In the genomic region with DNA sequence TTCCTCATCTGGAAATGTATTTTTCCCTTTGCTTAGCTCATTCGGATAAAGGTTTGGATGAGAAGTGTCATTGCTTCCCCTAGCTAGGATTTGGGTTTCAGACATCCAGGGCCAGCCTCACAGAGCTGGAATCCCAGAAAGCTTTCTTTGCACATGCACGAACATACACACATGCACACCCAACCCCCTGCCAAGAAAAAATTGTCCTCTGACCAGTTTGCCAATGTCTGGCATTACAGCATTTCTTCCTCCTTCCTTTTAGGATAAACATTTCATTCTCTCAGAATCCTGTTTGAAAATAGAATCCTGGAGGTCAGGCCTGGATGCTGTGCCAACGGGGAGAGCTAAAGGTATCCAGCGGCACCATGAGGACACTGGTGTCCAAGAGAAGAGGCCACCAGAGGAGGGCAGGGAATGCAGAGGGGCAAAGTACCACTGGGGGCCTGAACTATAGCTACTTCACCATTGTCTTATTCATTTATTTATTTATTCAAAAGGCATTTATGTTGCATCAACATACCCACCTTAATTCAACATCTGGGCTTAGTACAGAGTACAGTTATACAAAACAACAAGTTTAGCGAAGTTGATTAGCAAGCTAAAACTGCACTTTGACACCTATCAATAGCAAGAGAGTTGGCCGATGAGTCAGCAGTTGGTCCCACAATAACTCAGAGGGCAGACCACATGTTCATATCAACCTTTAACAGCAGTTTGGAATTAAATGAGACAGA, we compare ENCODE assay signal across 1 cellular context.
TF ChIP-seq lines count a peak whose summit lies in the region.

No MANE protein-coding gene starts in this region.

TF ChIP-seq in HepG2, 621 proteins besides CTCF, POLR2A, EP300 and RAD21 (continued from another document and continues in another):
- TF ChIP-seq TBX3 (IDR thresholded peaks at IDR 0.05; ENCODE audit: borderline replicate concordance) (peak; percentile 65; the same call in 1 of the 2 replicates), SATB2 (CRISPR knock-in tag; IDR thresholded peaks at IDR 0.05) (no peak), NR3C1 (CRISPR knock-in tag; IDR thresholded peaks at IDR 0.05) (no peak), SNAPC2 (CRISPR knock-in tag; IDR thresholded peaks at IDR 0.05) (no peak), FOSL1 (CRISPR knock-in tag; IDR thresholded peaks at IDR 0.05; ENCODE audit: borderline replicate concordance) (0 out of 2 replicates have a peak, but pooled peaks have one; percentile 37), ZNF850 (CRISPR knock-in tag; conservative IDR thresholded peaks at IDR 0.05) (no peak), STAT5B (CRISPR knock-in tag; IDR thresholded peaks at IDR 0.05) (no peak), TEAD3 (CRISPR knock-in tag; optimal IDR thresholded peaks at IDR 0.05; ENCODE audit: borderline replicate concordance) (peak; percentile 51), FOXA3 (CRISPR knock-in tag; IDR thresholded peaks at IDR 0.05) (0 out of 2 replicates have a peak, but pooled peaks have one; percentile 25), FOSL2 (CRISPR knock-in tag; IDR thresholded peaks at IDR 0.05) (peak; percentile 90), NFIC (IDR thresholded peaks at IDR 0.05; ENCODE audit: low read length) (0 out of 2 replicates have a peak, but pooled peaks have one; percentile 13), MBNL3 (CRISPR knock-in tag; conservative IDR thresholded peaks at IDR 0.05) (no peak), ELF3 (CRISPR knock-in tag; IDR thresholded peaks at IDR 0.05) (peak; percentile 43; the same call in 1 of the 2 replicates), ZNF782 (CRISPR knock-in tag; IDR thresholded peaks at IDR 0.05; ENCODE audit: borderline replicate concordance) (no peak), ZMYM3 (CRISPR knock-in tag; IDR thresholded peaks at IDR 0.05) (peak; percentile 51; the same call in 1 of the 2 replicates), HOXA7 (CRISPR knock-in tag; IDR thresholded peaks at IDR 0.05) (no peak), RFX5 (IDR thresholded peaks at IDR 0.05; ENCODE audit: low read depth, low read length) (peak; percentile 48; the same call in 1 of the 2 replicates), SOX6 (IDR thresholded peaks at IDR 0.05) (no peak), SOX6 (CRISPR knock-in tag; IDR thresholded peaks at IDR 0.05) (peak; percentile 50; the same call in 1 of the 2 replicates), MAFG (CRISPR knock-in tag; IDR thresholded peaks at IDR 0.05) (peak; percentile 60; the same call in 1 of the 2 replicates), SAFB2 (CRISPR knock-in tag; IDR thresholded peaks at IDR 0.05; ENCODE audit: borderline replicate concordance, low read depth) (no peak), CREB1 (IDR thresholded peaks at IDR 0.05) (no peak), CREB1 (CRISPR knock-in tag; IDR thresholded peaks at IDR 0.05) (peak; percentile 29; the same call in 1 of the 2 replicates), ZFYVE20 (CRISPR knock-in tag; IDR thresholded peaks at IDR 0.05; ENCODE audit: borderline replicate concordance, low read depth) (no peak), MLLT10 (CRISPR knock-in tag; IDR thresholded peaks at IDR 0.05) (no peak), SOX5 (CRISPR knock-in tag; IDR thresholded peaks at IDR 0.05; ENCODE audit: borderline replicate concordance) (0 out of 2 replicates have a peak, but pooled peaks have one; percentile 20), JUN (CRISPR knock-in tag; IDR thresholded peaks at IDR 0.05) (peak; percentile 45; the same call in 1 of the 2 replicates), MEIS2 (CRISPR knock-in tag; IDR thresholded peaks at IDR 0.05) (no peak), THAP11 (CRISPR knock-in tag; IDR thresholded peaks at IDR 0.05) (no peak), U2AF1 (optimal IDR thresholded peaks at IDR 0.05; ENCODE audit: low read depth, low read length) (no peak), SMC3 (IDR thresholded peaks at IDR 0.05; ENCODE audit: low read length) (0 out of 2 replicates have a peak, but pooled peaks have one; percentile 16), GATAD1 (CRISPR knock-in tag; IDR thresholded peaks at IDR 0.05) (peak; percentile 35; the same call in 1 of the 2 replicates), CEBPG (CRISPR knock-in tag; IDR thresholded peaks at IDR 0.05) (0 out of 2 replicates have a peak, but pooled peaks have one; percentile 22), ZKSCAN8 (CRISPR knock-in tag; IDR thresholded peaks at IDR 0.05; ENCODE audit: borderline replicate concordance) (no peak), SP5 (CRISPR knock-in tag; IDR thresholded peaks at IDR 0.05; ENCODE audit: borderline replicate concordance, low read depth) (no peak), ZNF614 (CRISPR knock-in tag; IDR thresholded peaks at IDR 0.05; ENCODE audit: borderline replicate concordance) (0 out of 2 replicates have a peak, but pooled peaks have one; percentile 23), NFKBIZ (CRISPR knock-in tag; IDR thresholded peaks at IDR 0.05) (0 out of 2 replicates have a peak, but pooled peaks have one; percentile 19), HDAC1 (CRISPR knock-in tag; IDR thresholded peaks at IDR 0.05) (peak; percentile 44; the same call in 1 of the 2 replicates)
- TF ChIP-seq, protein P1, sequence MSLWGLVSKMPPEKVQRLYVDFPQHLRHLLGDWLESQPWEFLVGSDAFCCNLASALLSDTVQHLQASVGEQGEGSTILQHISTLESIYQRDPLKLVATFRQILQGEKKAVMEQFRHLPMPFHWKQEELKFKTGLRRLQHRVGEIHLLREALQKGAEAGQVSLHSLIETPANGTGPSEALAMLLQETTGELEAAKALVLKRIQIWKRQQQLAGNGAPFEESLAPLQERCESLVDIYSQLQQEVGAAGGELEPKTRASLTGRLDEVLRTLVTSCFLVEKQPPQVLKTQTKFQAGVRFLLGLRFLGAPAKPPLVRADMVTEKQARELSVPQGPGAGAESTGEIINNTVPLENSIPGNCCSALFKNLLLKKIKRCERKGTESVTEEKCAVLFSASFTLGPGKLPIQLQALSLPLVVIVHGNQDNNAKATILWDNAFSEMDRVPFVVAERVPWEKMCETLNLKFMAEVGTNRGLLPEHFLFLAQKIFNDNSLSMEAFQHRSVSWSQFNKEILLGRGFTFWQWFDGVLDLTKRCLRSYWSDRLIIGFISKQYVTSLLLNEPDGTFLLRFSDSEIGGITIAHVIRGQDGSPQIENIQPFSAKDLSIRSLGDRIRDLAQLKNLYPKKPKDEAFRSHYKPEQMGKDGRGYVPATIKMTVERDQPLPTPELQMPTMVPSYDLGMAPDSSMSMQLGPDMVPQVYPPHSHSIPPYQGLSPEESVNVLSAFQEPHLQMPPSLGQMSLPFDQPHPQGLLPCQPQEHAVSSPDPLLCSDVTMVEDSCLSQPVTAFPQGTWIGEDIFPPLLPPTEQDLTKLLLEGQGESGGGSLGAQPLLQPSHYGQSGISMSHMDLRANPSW (CRISPR knock-in tag; IDR thresholded peaks at IDR 0.05; ENCODE audit: borderline replicate concordance): no peak
- TF ChIP-seq, protein P2, sequence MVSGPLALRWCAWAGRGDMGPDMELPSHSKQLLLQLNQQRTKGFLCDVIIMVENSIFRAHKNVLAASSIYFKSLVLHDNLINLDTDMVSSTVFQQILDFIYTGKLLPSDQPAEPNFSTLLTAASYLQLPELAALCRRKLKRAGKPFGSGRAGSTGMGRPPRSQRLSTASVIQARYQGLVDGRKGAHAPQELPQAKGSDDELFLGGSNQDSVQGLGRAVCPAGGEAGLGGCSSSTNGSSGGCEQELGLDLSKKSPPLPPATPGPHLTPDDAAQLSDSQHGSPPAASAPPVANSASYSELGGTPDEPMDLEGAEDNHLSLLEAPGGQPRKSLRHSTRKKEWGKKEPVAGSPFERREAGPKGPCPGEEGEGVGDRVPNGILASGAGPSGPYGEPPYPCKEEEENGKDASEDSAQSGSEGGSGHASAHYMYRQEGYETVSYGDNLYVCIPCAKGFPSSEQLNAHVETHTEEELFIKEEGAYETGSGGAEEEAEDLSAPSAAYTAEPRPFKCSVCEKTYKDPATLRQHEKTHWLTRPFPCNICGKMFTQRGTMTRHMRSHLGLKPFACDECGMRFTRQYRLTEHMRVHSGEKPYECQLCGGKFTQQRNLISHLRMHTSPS (CRISPR knock-in tag; IDR thresholded peaks at IDR 0.05; ENCODE audit: low read depth): peak; percentile 58; the same call in 1 of the 2 replicates
- TF ChIP-seq, protein P3, sequence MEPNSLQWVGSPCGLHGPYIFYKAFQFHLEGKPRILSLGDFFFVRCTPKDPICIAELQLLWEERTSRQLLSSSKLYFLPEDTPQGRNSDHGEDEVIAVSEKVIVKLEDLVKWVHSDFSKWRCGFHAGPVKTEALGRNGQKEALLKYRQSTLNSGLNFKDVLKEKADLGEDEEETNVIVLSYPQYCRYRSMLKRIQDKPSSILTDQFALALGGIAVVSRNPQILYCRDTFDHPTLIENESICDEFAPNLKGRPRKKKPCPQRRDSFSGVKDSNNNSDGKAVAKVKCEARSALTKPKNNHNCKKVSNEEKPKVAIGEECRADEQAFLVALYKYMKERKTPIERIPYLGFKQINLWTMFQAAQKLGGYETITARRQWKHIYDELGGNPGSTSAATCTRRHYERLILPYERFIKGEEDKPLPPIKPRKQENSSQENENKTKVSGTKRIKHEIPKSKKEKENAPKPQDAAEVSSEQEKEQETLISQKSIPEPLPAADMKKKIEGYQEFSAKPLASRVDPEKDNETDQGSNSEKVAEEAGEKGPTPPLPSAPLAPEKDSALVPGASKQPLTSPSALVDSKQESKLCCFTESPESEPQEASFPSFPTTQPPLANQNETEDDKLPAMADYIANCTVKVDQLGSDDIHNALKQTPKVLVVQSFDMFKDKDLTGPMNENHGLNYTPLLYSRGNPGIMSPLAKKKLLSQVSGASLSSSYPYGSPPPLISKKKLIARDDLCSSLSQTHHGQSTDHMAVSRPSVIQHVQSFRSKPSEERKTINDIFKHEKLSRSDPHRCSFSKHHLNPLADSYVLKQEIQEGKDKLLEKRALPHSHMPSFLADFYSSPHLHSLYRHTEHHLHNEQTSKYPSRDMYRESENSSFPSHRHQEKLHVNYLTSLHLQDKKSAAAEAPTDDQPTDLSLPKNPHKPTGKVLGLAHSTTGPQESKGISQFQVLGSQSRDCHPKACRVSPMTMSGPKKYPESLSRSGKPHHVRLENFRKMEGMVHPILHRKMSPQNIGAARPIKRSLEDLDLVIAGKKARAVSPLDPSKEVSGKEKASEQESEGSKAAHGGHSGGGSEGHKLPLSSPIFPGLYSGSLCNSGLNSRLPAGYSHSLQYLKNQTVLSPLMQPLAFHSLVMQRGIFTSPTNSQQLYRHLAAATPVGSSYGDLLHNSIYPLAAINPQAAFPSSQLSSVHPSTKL (CRISPR knock-in tag; IDR thresholded peaks at IDR 0.05): peak; percentile 39; the same call in 1 of the 2 replicates
- TF ChIP-seq, protein P4, sequence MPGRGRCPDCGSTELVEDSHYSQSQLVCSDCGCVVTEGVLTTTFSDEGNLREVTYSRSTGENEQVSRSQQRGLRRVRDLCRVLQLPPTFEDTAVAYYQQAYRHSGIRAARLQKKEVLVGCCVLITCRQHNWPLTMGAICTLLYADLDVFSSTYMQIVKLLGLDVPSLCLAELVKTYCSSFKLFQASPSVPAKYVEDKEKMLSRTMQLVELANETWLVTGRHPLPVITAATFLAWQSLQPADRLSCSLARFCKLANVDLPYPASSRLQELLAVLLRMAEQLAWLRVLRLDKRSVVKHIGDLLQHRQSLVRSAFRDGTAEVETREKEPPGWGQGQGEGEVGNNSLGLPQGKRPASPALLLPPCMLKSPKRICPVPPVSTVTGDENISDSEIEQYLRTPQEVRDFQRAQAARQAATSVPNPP (CRISPR knock-in tag; IDR thresholded peaks at IDR 0.05): no peak
- TF ChIP-seq, protein P5, sequence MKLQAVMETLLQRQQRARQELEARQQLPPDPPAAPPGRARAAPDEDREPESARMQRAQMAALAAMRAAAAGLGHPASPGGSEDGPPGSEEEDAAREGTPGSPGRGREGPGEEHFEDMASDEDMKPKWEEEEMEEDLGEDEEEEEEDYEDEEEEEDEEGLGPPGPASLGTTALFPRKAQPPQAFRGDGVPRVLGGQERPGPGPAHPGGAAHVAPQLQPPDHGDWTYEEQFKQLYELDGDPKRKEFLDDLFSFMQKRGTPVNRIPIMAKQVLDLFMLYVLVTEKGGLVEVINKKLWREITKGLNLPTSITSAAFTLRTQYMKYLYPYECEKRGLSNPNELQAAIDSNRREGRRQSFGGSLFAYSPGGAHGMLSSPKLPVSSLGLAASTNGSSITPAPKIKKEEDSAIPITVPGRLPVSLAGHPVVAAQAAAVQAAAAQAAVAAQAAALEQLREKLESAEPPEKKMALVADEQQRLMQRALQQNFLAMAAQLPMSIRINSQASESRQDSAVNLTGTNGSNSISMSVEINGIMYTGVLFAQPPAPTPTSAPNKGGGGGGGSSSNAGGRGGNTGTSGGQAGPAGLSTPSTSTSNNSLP (IDR thresholded peaks at IDR 0.05; ENCODE audit: low read depth, low read length): peak; percentile 51; the same call in 1 of the 2 replicates
- TF ChIP-seq, protein P6, sequence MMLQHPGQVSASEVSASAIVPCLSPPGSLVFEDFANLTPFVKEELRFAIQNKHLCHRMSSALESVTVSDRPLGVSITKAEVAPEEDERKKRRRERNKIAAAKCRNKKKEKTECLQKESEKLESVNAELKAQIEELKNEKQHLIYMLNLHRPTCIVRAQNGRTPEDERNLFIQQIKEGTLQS (CRISPR knock-in tag; IDR thresholded peaks at IDR 0.05): peak; percentile 28; the same call in 1 of the 2 replicates
- TF ChIP-seq, protein P7, sequence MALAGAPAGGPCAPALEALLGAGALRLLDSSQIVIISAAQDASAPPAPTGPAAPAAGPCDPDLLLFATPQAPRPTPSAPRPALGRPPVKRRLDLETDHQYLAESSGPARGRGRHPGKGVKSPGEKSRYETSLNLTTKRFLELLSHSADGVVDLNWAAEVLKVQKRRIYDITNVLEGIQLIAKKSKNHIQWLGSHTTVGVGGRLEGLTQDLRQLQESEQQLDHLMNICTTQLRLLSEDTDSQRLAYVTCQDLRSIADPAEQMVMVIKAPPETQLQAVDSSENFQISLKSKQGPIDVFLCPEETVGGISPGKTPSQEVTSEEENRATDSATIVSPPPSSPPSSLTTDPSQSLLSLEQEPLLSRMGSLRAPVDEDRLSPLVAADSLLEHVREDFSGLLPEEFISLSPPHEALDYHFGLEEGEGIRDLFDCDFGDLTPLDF (CRISPR knock-in tag; IDR thresholded peaks at IDR 0.05): no peak
